Comparison of ENCODE assay signal across 1 cellular context in the genomic region with DNA sequence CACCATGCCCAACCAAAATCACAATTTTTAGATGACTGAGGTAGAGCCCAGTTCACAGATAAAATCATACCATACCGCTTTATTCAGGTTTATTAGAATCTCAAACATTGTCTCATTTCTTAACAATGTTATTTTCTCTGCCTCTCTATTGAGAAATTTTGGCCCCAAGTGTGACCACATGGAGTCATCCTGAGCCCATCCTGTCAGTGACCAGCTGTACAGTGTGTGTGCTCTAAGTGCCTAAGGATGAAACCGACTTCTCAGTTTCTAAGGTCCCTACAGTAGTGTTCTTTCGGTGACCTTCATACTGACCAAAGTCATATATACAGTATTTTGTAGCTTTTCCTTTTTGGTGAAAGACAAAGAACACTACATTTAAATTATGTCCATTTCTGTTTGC.
TF ChIP-seq lines count a peak whose summit lies in the region.

No MANE protein-coding gene starts in this region.

TF ChIP-seq in IMR-90, 13 proteins besides CTCF, POLR2A, EP300 and RAD21 (continued from another document):
- TF ChIP-seq, protein P1, sequence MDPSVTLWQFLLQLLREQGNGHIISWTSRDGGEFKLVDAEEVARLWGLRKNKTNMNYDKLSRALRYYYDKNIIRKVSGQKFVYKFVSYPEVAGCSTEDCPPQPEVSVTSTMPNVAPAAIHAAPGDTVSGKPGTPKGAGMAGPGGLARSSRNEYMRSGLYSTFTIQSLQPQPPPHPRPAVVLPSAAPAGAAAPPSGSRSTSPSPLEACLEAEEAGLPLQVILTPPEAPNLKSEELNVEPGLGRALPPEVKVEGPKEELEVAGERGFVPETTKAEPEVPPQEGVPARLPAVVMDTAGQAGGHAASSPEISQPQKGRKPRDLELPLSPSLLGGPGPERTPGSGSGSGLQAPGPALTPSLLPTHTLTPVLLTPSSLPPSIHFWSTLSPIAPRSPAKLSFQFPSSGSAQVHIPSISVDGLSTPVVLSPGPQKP (IDR thresholded peaks at IDR 0.05; ENCODE audit: borderline replicate concordance, low read depth, low read length): no peak
- no peak for TF ChIP-seq BHLHE40 (IDR thresholded peaks at IDR 0.05; ENCODE audit: low read depth, low read length)
- TF ChIP-seq NFE2L2 (IDR thresholded peaks at IDR 0.05; ENCODE audit: low read depth, low read length): no peak
- TF ChIP-seq RFX5 (IDR thresholded peaks at IDR 0.05; ENCODE audit: low read depth, low read length): no peak
- TF ChIP-seq CHD1 (IDR thresholded peaks at IDR 0.05; ENCODE audit: low read depth, low read length): no peak
- TF ChIP-seq CEBPB (IDR thresholded peaks at IDR 0.05; ENCODE audit: low read depth, low read length): no peak
- TF ChIP-seq MXI1 (IDR thresholded peaks at IDR 0.05; ENCODE audit: borderline replicate concordance, low read depth, low read length): no peak
- no peak for TF ChIP-seq RCOR1 (IDR thresholded peaks at IDR 0.05; ENCODE audit: insufficient replicate concordance, low read length)
- TF ChIP-seq FOS (IDR thresholded peaks at IDR 0.05; ENCODE audit: low read depth, low read length): no peak
- TF ChIP-seq MAFK (IDR thresholded peaks at IDR 0.05; ENCODE audit: low read depth, low read length): no peak
- TF ChIP-seq MAZ (IDR thresholded peaks at IDR 0.05; ENCODE audit: borderline replicate concordance, low read depth, low read length): no peak
